ENCODE assay signal across 4 cellular contexts in the genomic region with DNA sequence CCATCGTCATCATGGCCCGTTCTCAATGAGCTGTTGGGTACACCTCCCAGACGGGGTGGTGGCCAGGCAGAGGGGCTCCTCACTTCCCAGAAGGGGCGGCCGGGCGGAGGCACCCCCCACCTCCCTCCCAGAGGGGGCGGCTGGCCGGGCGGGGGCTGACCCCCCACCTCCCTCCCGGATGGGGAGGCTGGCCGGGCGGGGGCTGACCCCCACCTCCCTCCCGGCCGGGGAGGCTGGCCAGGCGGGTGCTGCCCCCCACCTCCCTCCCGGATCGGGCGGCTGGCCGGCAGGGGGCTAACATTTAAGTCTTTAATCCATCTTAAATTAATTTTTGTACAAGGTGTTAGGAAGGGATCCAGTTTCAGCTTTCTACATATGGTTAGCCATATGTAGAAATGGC. TPM values are rescaled to one million over a fixed set of nuclear protein-coding genes. Genes with fewer than 3 reads are reported as not detected.
"Had no signal": no experiment of that assay in that cellular context is flagged by ENCODE, and none has a peak within 500 bp of the region (broad histone marks: within the 10 kb centered on the region; RNA-seq: fewer than 3 reads in every experiment).

No MANE protein-coding gene starts in this region.

RNA-seq across cellular contexts. Expression of a gene that starts 17.9 kb away (rescaled TPM):
- total RNA-seq: LHCN-M2, M059J, MCF 10A, NCI-H460 had no signal

RNA-seq across cellular contexts. Expression of a gene that starts 51.7 kb away (rescaled TPM):
- total RNA-seq: LHCN-M2, M059J, MCF 10A, NCI-H460 had no signal
